In the genomic region with DNA sequence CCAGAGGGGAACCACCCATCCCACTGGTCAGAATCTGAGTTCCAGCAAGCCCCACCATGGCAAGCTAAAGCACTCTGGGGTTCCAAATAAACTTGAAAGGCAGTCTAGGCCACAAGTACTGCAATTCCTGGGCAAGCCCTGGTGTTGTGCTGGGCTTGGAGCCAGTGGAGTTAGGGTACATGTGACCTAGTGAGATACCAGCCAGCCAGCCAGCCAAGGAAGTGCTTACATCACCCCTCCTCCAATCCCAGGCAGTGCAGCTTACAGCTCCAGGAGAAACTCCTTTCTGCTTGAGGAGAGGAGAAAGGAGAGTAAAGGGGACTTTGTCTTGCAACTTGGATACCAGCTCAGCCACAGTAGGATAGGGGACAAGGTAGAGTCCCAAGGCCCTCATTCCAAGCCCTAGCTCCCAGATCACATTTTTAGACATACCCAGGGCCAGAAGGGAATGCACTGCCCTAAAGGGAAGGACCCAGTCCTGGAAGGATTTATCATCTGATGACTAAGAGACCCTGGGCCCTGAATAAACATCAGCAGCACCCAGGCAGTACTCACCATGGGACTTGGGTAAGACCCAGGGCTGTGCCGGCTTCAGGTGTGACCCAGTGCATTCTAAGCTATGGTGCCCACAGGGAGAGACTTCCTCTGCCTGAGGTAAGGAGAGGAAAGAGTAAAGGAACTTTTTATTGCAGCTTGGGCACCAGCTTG, we compare ENCODE assay signal across 8 cellular contexts.
DNase-seq lines count a peak whose midpoint lies in the region; ATAC-seq and TF ChIP-seq lines count a peak whose summit lies in the region.
"Not testable (repeated sequence)": the region's sequence is repeated elsewhere in the genome, so short reads cannot be mapped to it uniquely, and the experiment has no call there.

No MANE protein-coding gene starts in this region.

- peak; percentile 95 for ATAC-seq in left colon
- ATAC-seq in thoracic aorta (ENCODE audit: insufficient number of reproducible peaks, low FRiP score, low read depth): peak; percentile 88

- H3K27me3 ChIP-seq in parathyroid adenoma (ENCODE audit: control insufficient read depth, insufficient read depth, low read length); thoracic aorta (replicated peaks; ENCODE audit: insufficient read depth): not testable (repeated sequence)

- peak; percentile 77 for DNase-seq in DMS 273 (lab: John Stamatoyannopoulos, UW; ENCODE audit: unreplicated experiment)
- DNase-seq in T1000 (lab: John Stamatoyannopoulos, UW): peak; percentile 59
- peak; percentile 83 to 98 for DNase-seq in cardiac fibroblast (ENCODE audit: low read depth in 2 of 2)
- peak; percentile 74 to 88 for DNase-seq in foreskin fibroblast
- peak; percentile 52 to 79 for DNase-seq in left colon
- DNase-seq in thoracic aorta (ENCODE audit: low spot score): peak; percentile 67

- H3K79me2 ChIP-seq in parathyroid adenoma: not testable (repeated sequence)

- H3K4me3 ChIP-seq in cardiac fibroblast (replicated peaks in 1 of 2; ENCODE audit: low read depth in 2 of 2, low read length in 2 of 2); foreskin fibroblast (ENCODE audit: low read depth in 1 of 2, low read length in 2 of 2); parathyroid adenoma (ENCODE audit: low read depth, low read length); thoracic aorta: not testable (repeated sequence)

- not testable (repeated sequence) for H3K36me3 ChIP-seq in parathyroid adenoma (ENCODE audit: control insufficient read depth, insufficient read depth, low read length); thoracic aorta

- not testable (repeated sequence) for H3K4me1 ChIP-seq in parathyroid adenoma
- H3K4me1 ChIP-seq in thoracic aorta (ENCODE audit: control insufficient read depth in 1 of 2, low read depth in 2 of 2): peaks cover 17 to 43% of the 10 kb centered on the region in 2 donors

- not testable (repeated sequence) for H3K9ac ChIP-seq in parathyroid adenoma

- TF ChIP-seq EP300 in Ishikawa (IDR thresholded peaks at IDR 0.05; ENCODE audit: borderline replicate concordance): not testable (repeated sequence)

- TF ChIP-seq CTCF in cardiac fibroblast (IDR thresholded peaks at IDR 0.05; ENCODE audit: low read depth, low read length); foreskin fibroblast (IDR thresholded peaks at IDR 0.05; ENCODE audit: low read depth, low read length); parathyroid adenoma (IDR thresholded peaks at IDR 0.05); thoracic aorta (IDR thresholded peaks at IDR 0.05): not testable (repeated sequence)

- TF ChIP-seq RAD21 in Ishikawa (IDR thresholded peaks at IDR 0.05; ENCODE audit: low read depth): not testable (repeated sequence)

- H2AFZ ChIP-seq in parathyroid adenoma: not testable (repeated sequence)

- H3K27ac ChIP-seq in parathyroid adenoma (peak overlapping the region; percentile 36), thoracic aorta (peak overlapping the region; percentile 79 to 82)

- not testable (repeated sequence) for H3K9me3 ChIP-seq in parathyroid adenoma (ENCODE audit: control insufficient read depth, low read length); thoracic aorta

- intact Hi-C loops in left colon (cut with DNase I, micrococcal nuclease): not testable (repeated sequence)

- not testable (repeated sequence) for H3K4me2 ChIP-seq in parathyroid adenoma (ENCODE audit: low read length)

TF ChIP-seq in Ishikawa, 13 proteins besides CTCF, POLR2A, EP300 and RAD21:
- TF ChIP-seq NFIC (IDR thresholded peaks at IDR 0.05) (peak; percentile 77), MAX (IDR thresholded peaks at IDR 0.05) (peak; percentile 46; the same call in 1 of the 2 replicates), TEAD4 (IDR thresholded peaks at IDR 0.05) (peak; percentile 45; the same call in 1 of the 2 replicates)
- TF ChIP-seq, protein P1, sequence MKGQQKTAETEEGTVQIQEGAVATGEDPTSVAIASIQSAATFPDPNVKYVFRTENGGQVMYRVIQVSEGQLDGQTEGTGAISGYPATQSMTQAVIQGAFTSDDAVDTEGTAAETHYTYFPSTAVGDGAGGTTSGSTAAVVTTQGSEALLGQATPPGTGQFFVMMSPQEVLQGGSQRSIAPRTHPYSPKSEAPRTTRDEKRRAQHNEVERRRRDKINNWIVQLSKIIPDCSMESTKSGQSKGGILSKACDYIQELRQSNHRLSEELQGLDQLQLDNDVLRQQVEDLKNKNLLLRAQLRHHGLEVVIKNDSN (IDR thresholded peaks at IDR 0.05): peak; percentile 78
TF ChIP-seq in Ishikawa: peak in this region for 4; not testable (repeated sequence) for 9.
